ENCODE assay signal across 2 cellular contexts in the genomic region with DNA sequence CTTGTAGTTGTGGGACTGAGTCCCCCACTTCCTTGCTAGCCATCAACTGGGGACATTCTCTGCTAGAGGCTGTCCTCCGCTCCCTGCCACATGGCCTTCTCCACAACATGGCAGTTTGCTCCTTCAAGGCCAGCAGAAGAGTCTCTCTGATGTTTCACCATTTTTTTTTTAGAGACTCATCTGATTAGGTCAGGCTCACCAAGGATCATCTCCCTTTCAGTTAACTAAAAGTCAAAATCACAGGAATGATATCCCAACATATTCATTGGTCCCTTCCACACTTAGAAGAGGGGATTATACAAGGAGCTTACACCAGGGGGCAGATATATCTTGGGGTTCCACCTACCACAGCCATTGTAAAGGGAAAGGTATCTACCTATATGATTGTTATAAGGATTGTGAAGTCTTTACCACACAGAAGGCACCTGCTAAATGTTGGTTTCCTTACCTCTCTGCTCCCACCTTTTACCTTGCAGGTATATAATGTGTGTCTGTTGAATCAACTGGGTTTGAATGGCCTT.
TF ChIP-seq lines count a peak whose summit lies in the region.

No MANE protein-coding gene starts in this region.

TF ChIP-seq in K562, 482 proteins besides CTCF, POLR2A, EP300 and RAD21:
- TF ChIP-seq TEAD2 (tag; IDR thresholded peaks at IDR 0.05) (no peak), ZBTB17 (CRISPR knock-in tag; IDR thresholded peaks at IDR 0.05) (no peak), ZNF134 (CRISPR knock-in tag; conservative IDR thresholded peaks at IDR 0.05) (peak; percentile 70)

TF ChIP-seq in neural cell, 6 proteins besides CTCF, POLR2A, EP300 and RAD21:
- TF ChIP-seq EZH2 (IDR thresholded peaks at IDR 0.05; ENCODE audit: borderline replicate concordance, insufficient read depth, low read length, poor library complexity, severe bottlenecking), result no peak
- TF ChIP-seq POLR2AphosphoS5 (IDR thresholded peaks at IDR 0.05), result no peak
- no peak for TF ChIP-seq TAF1 (IDR thresholded peaks at IDR 0.05; ENCODE audit: low read depth)
- TF ChIP-seq SMC3 (conservative IDR thresholded peaks at IDR 0.05; ENCODE audit: poor library complexity), result no peak
- TF ChIP-seq MXI1 (conservative IDR thresholded peaks at IDR 0.05; ENCODE audit: poor library complexity, severe bottlenecking), result no peak
- TF ChIP-seq, protein P1, sequence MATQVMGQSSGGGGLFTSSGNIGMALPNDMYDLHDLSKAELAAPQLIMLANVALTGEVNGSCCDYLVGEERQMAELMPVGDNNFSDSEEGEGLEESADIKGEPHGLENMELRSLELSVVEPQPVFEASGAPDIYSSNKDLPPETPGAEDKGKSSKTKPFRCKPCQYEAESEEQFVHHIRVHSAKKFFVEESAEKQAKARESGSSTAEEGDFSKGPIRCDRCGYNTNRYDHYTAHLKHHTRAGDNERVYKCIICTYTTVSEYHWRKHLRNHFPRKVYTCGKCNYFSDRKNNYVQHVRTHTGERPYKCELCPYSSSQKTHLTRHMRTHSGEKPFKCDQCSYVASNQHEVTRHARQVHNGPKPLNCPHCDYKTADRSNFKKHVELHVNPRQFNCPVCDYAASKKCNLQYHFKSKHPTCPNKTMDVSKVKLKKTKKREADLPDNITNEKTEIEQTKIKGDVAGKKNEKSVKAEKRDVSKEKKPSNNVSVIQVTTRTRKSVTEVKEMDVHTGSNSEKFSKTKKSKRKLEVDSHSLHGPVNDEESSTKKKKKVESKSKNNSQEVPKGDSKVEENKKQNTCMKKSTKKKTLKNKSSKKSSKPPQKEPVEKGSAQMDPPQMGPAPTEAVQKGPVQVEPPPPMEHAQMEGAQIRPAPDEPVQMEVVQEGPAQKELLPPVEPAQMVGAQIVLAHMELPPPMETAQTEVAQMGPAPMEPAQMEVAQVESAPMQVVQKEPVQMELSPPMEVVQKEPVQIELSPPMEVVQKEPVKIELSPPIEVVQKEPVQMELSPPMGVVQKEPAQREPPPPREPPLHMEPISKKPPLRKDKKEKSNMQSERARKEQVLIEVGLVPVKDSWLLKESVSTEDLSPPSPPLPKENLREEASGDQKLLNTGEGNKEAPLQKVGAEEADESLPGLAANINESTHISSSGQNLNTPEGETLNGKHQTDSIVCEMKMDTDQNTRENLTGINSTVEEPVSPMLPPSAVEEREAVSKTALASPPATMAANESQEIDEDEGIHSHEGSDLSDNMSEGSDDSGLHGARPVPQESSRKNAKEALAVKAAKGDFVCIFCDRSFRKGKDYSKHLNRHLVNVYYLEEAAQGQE (IDR thresholded peaks at IDR 0.05; ENCODE audit: borderline replicate concordance), result no peak
